8 cellular contexts compared by ENCODE assay signal in genomic region chr10:119189811-119190282, GRCh38. TPM values are rescaled to one million over a fixed set of nuclear protein-coding genes. Genes with fewer than 3 reads are reported as not detected.
DNase-seq lines count a peak whose midpoint lies in the region; ATAC-seq and TF ChIP-seq lines count a peak whose summit lies in the region.

No MANE protein-coding gene starts in this region.

- H3K36me3 ChIP-seq in PC-3 (ENCODE audit: low read depth, low read length) (no peaks in the 10 kb centered on the region), smooth muscle cell (ENCODE audit: low read depth) (no peaks in the 10 kb centered on the region)

- BruUV-seq in PC-3 (replicated peaks; lab: Mats Ljungman, UMichigan) = no TSS peak

- CTCF ChIA-PET in PC-3 (lab: Charles Lee) = interaction anchor here (0.8 kb wide), 1 partner anchor 9 kb away, joined by 3 read pairs; no protein-coding TSS in a partner anchor

- H3K9me3 ChIP-seq in PC-3 (ENCODE audit: low read length) = no peaks in the 10 kb centered on the region
- H3K9me3 ChIP-seq in smooth muscle cell (replicated peaks; ENCODE audit: low read depth) = no peaks in the 10 kb centered on the region

- no peak for TF ChIP-seq CTCF in PC-3 (conservative IDR thresholded peaks at IDR 0.05; ENCODE audit: low read depth, low read length)
- no peak for TF ChIP-seq CTCF in smooth muscle cell (IDR thresholded peaks at IDR 0.05; ENCODE audit: borderline replicate concordance, insufficient read depth, poor library complexity, severe bottlenecking)

- intact Hi-C loops in PC-3 (cut with micrococcal nuclease) = no loop called here

- no peak for ATAC-seq in PC-3
- ATAC-seq in HG02798 (IDR thresholded peaks at IDR 0.05; ENCODE audit: poor library complexity, unreplicated experiment) = no peak

- H3F3A ChIP-seq in PC-3 (ENCODE audit: low read length, unreplicated experiment) = no peaks in the 10 kb centered on the region
- peaks cover 18% of the 10 kb centered on the region for H3F3A ChIP-seq in smooth muscle cell (ENCODE audit: low read depth)

- H3K79me2 ChIP-seq in PC-3 (ENCODE audit: low read length) (no peaks in the 10 kb centered on the region), smooth muscle cell (ENCODE audit: low read depth) (no peaks in the 10 kb centered on the region)

- no peaks in the 10 kb centered on the region for H3K9me2 ChIP-seq in PC-3 (replicated peaks; ENCODE audit: low read length)

- H3K4me2 ChIP-seq in PC-3 (ENCODE audit: low read length) (peak overlapping the region; percentile 35), smooth muscle cell (peak overlapping the region; percentile 58)

- POLR2A ChIA-PET in PC-3 (lab: Charles Lee; ENCODE audit: unreplicated experiment) = no interaction called here

- H3K27me3 ChIP-seq in PC-3 (ENCODE audit: low read length) (no peaks in the 10 kb centered on the region), smooth muscle cell (ENCODE audit: low read depth) (no peaks in the 10 kb centered on the region)

- H4K20me1 ChIP-seq in PC-3 (ENCODE audit: low read length) (no peaks in the 10 kb centered on the region), smooth muscle cell (ENCODE audit: low read depth) (no peaks in the 10 kb centered on the region)

- H2AFZ ChIP-seq in PC-3 (ENCODE audit: low read length) (0 out of 2 replicates have a peak overlapping the region, but pooled peaks have one; percentile 8), smooth muscle cell (ENCODE audit: low read depth) (no peak overlapping the region)

- peak; percentile 29 for DNase-seq in NK-92 treated with Interleukin-12 subunit alpha and Interleukin-12 subunit beta, amount 100 ng/mL, for 24 hours (lab: John Stamatoyannopoulos, UW)
- no peak for DNase-seq in NK-92 (lab: John Stamatoyannopoulos, UW; ENCODE audit: unreplicated experiment)
- DNase-seq in PC-3 = no peak
- no peak for DNase-seq in epithelial cell of prostate (ENCODE audit: low read depth, low spot score)
- no peak for DNase-seq in smooth muscle cell (lab: John Stamatoyannopoulos, UW; ENCODE audit: unreplicated experiment)
- DNase-seq in T1000 (lab: John Stamatoyannopoulos, UW) = no peak
- no peak for DNase-seq in NCI-H345 treated with DMSO at 0.1 percent for 48 hours (lab: John Stamatoyannopoulos, UW; ENCODE audit: unreplicated experiment)

- 17% methylated on average over 3 of the region's 3 CpGs for WGBS in smooth muscle cell (ENCODE audit: low lambda C conversion rate)

- H3K4me1 ChIP-seq in PC-3 (ENCODE audit: insufficient read depth, low read length) = peaks cover 21% of the 10 kb centered on the region
- H3K4me1 ChIP-seq in smooth muscle cell (ENCODE audit: low read depth) = peaks cover 10% of the 10 kb centered on the region

- no peak overlapping the region for H3K4me3 ChIP-seq in PC-3 (ENCODE audit: low read length)
- H3K4me3 ChIP-seq in smooth muscle cell = no peak overlapping the region

- H3K27ac ChIP-seq in PC-3 (ENCODE audit: low read length) = peak overlapping the region; percentile 67
- peak overlapping the region; percentile 69 for H3K27ac ChIP-seq in epithelial cell of prostate
- peak overlapping the region; percentile 83 for H3K27ac ChIP-seq in smooth muscle cell (ENCODE audit: low read depth)

- H3K9ac ChIP-seq in PC-3 (ENCODE audit: low read length) (no peak overlapping the region), smooth muscle cell (ENCODE audit: low read depth) (peak overlapping the region; percentile 9)

RNA-seq across cellular contexts. Expression of gene PRDX3, which starts 11.2 kb away (rescaled TPM):
- total RNA-seq in PC-3 (2014; rRNA removed) = 125 and 153 TPM in 2 replicates
- 156 and 162 TPM in 2 replicates for total RNA-seq in smooth muscle cell
- polyA plus RNA-seq in smooth muscle cell = 97.3 and 123 TPM in 2 replicates

RNA-seq across cellular contexts. Expression of gene GRK5, which starts 17.5 kb away (rescaled TPM):
- total RNA-seq in PC-3 (2014; rRNA removed) = 4.5 and 5.0 TPM in 2 replicates
- 5.2 and 7.0 TPM in 2 replicates for total RNA-seq in smooth muscle cell
- polyA plus RNA-seq in smooth muscle cell = 4.4 and 5.0 TPM in 2 replicates

RNA-seq across cellular contexts. Expression of gene SFXN4, which starts 24.3 kb away (rescaled TPM):
- total RNA-seq in PC-3 (2014; rRNA removed) (23.6 and 32.8 TPM in 2 replicates), smooth muscle cell (7.9 and 12.2 TPM in 2 replicates)
- 12.8 and 16.2 TPM in 2 replicates for polyA plus RNA-seq in smooth muscle cell
